Comparison of ENCODE assay signal across 8 cellular contexts in the genomic region with DNA sequence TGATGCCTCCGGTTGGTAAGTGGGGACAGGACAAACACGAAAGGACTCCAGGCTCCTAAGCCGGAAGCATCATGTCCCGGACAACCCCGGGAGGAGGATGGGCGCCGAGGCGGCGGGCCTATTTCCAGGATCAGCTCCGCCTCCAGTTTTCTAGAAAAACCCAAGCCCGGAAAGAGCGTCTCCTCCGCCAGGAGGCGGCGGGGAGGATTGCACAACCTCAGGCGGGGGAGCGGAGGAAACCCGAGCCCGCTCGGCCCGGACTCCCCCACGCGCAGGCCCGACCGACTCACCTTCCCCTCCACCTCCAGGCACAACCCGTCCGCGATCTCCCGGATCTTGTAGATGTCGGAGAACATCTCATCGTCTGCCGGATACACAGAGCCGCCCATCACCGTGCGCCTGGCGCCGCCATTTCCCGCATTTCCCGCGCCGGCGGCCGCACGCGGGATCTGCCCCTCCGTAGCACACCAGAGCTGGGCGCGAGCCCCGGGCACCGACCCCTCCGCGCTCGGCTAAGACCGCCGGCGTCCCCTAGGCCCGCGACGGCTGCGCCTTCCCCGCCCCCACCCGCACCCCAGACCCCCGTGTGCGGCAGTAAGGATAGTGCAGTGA. TPM values are rescaled to one million over a fixed set of nuclear protein-coding genes. Genes with fewer than 3 reads are reported as not detected.
A peak's percentile ranks its signal among the peaks of the same experiment; 100 is the strongest.
DNase-seq lines count a peak whose midpoint lies in the region; ATAC-seq and TF ChIP-seq lines count a peak whose summit lies in the region.

No MANE protein-coding gene starts in this region.

- CTCF ChIA-PET in activated CD4-positive, alpha-beta memory T cell treated with anti-CD3 and anti-CD28 coated beads for 36 hours (lab: Charles Lee), result interaction anchor here (0.6 to 2.5 kb wide), 8 partner anchors 9 to 294 kb away, joined by 3 to 10 read pairs (median 4); a partner anchor contains a TSS

- H3K4me3 ChIP-seq in right lobe of liver, result peak overlapping the region; percentile 86 to 96 (median 94)

- peaks cover 64% of the 10 kb centered on the region for H3K36me3 Mint-ChIP-seq in activated CD4-positive, alpha-beta memory T cell treated with anti-CD3 and anti-CD28 coated beads for 36 hours

- H3K27me3 ChIP-seq in right lobe of liver, result no peaks in the 10 kb centered on the region

- peak overlapping the region; percentile 99 for H3K27ac Mint-ChIP-seq in activated CD4-positive, alpha-beta memory T cell treated with anti-CD3 and anti-CD28 coated beads for 36 hours

- peak overlapping the region; percentile 100 for H3K27ac ChIP-seq in right lobe of liver

- DNase-seq in AG20443 (ENCODE audit: low spot score) (peak; percentile 85), NCI-H524 treated with DMSO at 0.1 percent for 48 hours (lab: John Stamatoyannopoulos, UW) (peak; percentile 33), dermis blood vessel endothelial cell (peak; percentile 93), right lobe of liver (peak; percentile 94 to 95 (median 95))
- DNase-seq in activated CD4-positive, alpha-beta memory T cell treated with anti-CD3 and anti-CD28 coated beads for 36 hours, result peak; percentile 92
- peak; percentile 80 for DNase-seq in stimulated activated CD4-positive, alpha-beta T cell treated with anti-CD3 and anti-CD28 coated beads, Interleukin-4, amount 100 ng/mL, for 1 hour

- H3K4me1 ChIP-seq in right lobe of liver, result peaks cover 0 to 47% (median 21%) of the 10 kb centered on the region in 4 donors

- H3K9me3 Mint-ChIP-seq in activated CD4-positive, alpha-beta memory T cell treated with anti-CD3 and anti-CD28 coated beads for 36 hours, result no peaks in the 10 kb centered on the region

- H3K36me3 ChIP-seq in right lobe of liver, result peaks cover 20 to 47% (median 35%) of the 10 kb centered on the region in 4 donors

- TF ChIP-seq CTCF in right lobe of liver (IDR thresholded peaks at IDR 0.05), result peak; percentile 19 to 47 (median 32)

- H3K9me3 ChIP-seq in right lobe of liver, result no peaks in the 10 kb centered on the region

- POLR2A ChIA-PET in activated CD4-positive, alpha-beta memory T cell treated with anti-CD3 and anti-CD28 coated beads for 36 hours (lab: Charles Lee), result interaction anchor here (0.6 to 3.9 kb wide), 12 partner anchors 9 to 1082 kb away, joined by 3 to 31 read pairs (median 4); a partner anchor contains a TSS

- TF ChIP-seq POLR2A in right lobe of liver (IDR thresholded peaks at IDR 0.05), result no peak

- ATAC-seq in GM18873 (IDR thresholded peaks at IDR 0.05; ENCODE audit: low FRiP score, unreplicated experiment) (peak; percentile 25), HG03159 (IDR thresholded peaks at IDR 0.05; ENCODE audit: unreplicated experiment) (peak; percentile 40), right lobe of liver (peak; percentile 47 to 65 (median 58))

- intact Hi-C loops in activated CD4-positive, alpha-beta memory T cell treated with anti-CD3 and anti-CD28 coated beads for 36 hours (cut with micrococcal nuclease), result loop anchor here (1.0 to 5.0 kb wide), 9 partner anchors 27 to 842 kb away; a partner anchor contains a TSS
- intact Hi-C loops in right lobe of liver (cut with DNase I), result no loop called here

- peak overlapping the region; percentile 94 for H3K4me3 Mint-ChIP-seq in activated CD4-positive, alpha-beta memory T cell treated with anti-CD3 and anti-CD28 coated beads for 36 hours

- WGBS in right lobe of liver (ENCODE audit: insufficient coverage, low coverage, low lambda C conversion rate, missing lambda C conversion rate), result 0% methylated on average over 17 of the region's 64 CpGs

- H3K4me1 Mint-ChIP-seq in activated CD4-positive, alpha-beta memory T cell treated with anti-CD3 and anti-CD28 coated beads for 36 hours (ENCODE audit: low read depth), result peaks cover 51% of the 10 kb centered on the region

- H3K27me3 Mint-ChIP-seq in activated CD4-positive, alpha-beta memory T cell treated with anti-CD3 and anti-CD28 coated beads for 36 hours, result no peaks in the 10 kb centered on the region

RNA-seq across cellular contexts. Expression of a gene that starts 0.5 kb away (rescaled TPM):
- total RNA-seq in activated CD4-positive, alpha-beta memory T cell treated with anti-CD3 and anti-CD28 coated beads for 36 hours, result 1,000 to 10,000 TPM; 3,227 to 3,264 TPM
- total RNA-seq in dermis blood vessel endothelial cell (2,642 and 4,062 TPM in 2 replicates), right lobe of liver (1,000 to 10,000 TPM; 1,466 to 3,393 (median 2,295) TPM)

Comparison
In these comparisons a context has a peak if more than half of its experiments do, and no peak if none do; other contexts are left out.
1. Peak in every context shown above with its lines: DNase-seq, ATAC-seq, H3K4me3 ChIP-seq and H3K27ac ChIP-seq.
2. DNase-seq: peak in every context shown above with its lines; median percentile 95 in right lobe of liver; 93 in dermis blood vessel endothelial cell; 92 in activated CD4-positive, alpha-beta memory T cell treated with anti-CD3 and anti-CD28 coated beads for 36 hours; 85 in AG20443; 80 in stimulated activated CD4-positive, alpha-beta T cell treated with anti-CD3 and anti-CD28 coated beads, Interleukin-4, amount 100 ng/mL, for 1 hour; 33 in NCI-H524 treated with DMSO at 0.1 percent for 48 hours.